ENCODE assay signal across 17 cellular contexts in the genomic region with DNA sequence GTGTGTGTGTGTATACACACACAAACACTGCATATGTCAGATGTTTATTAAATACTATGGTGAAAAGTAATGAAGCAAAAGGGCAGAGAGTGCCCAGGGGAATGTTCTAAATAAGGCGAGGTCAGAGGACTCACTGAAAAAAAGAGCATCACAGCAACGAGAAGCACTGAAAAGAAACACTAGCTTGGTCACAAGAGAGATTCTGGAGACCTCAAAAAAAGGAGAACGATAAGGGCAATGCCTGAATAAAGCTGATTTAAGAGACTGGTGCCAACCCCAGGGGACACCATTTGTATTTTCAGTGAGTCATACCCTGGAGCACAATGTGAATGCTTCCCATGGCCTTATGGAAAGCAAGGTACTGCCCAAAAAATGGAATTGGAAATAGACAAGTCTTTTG. TPM values are rescaled to one million over a fixed set of nuclear protein-coding genes. Genes with fewer than 3 reads are reported as not detected.
DNase-seq lines count a peak whose midpoint lies in the region; ATAC-seq, FAIRE-seq and TF ChIP-seq lines count a peak whose summit lies in the region.
"Had no signal": no experiment of that assay in that cellular context is flagged by ENCODE, and none has a peak within 500 bp of the region (broad histone marks: within the 10 kb centered on the region; RNA-seq: fewer than 3 reads in every experiment).

No MANE protein-coding gene starts in this region.

- dilution Hi-C loops in endothelial cell of umbilical vein (cut with MboI; ENCODE audit: extremely low pct_ligation_motif_present, low sequenced_read_pairs): no loop called here

- H3K4me1 ChIP-seq in endothelial cell of umbilical vein (ENCODE audit: control insufficient read depth, extremely low read depth, insufficient read depth, low read length) (peaks cover 6% of the 10 kb centered on the region), lower lobe of right lung (peaks cover 47% of the 10 kb centered on the region), suprapubic skin (peaks cover 31% of the 10 kb centered on the region), neural progenitor cell (no peaks in the 10 kb centered on the region)

- intact Hi-C loops in endothelial cell of umbilical vein (cut with micrococcal nuclease): no loop called here
- intact Hi-C loops in lower lobe of right lung (cut with DNase I): no loop called here

- POLR2A ChIA-PET in endothelial cell of umbilical vein (lab: Charles Lee): no interaction called here

- H3K27ac Mint-ChIP-seq in neural progenitor cell: no peak overlapping the region

- H3K9me3 Mint-ChIP-seq in neural progenitor cell: peaks cover 2% of the 10 kb centered on the region

- H3K4me3 ChIP-seq in endothelial cell of umbilical vein (replicated peaks in 1 of 3; ENCODE audit: insufficient read depth in 1 of 3, low read depth in 1 of 3, low read length in 3 of 3) (no peak overlapping the region), lower lobe of right lung (no peak overlapping the region), suprapubic skin (no peak overlapping the region), neural progenitor cell (no peak overlapping the region)
- H3K4me3 ChIP-seq: body of pancreas, PC-9 had no signal

- WGBS in suprapubic skin: 56% methylated on average over 3 of the region's 3 CpGs

- H2AFZ ChIP-seq in endothelial cell of umbilical vein (ENCODE audit: low read depth, low read length): no peak overlapping the region
- no peak overlapping the region for H2AFZ ChIP-seq in neural progenitor cell (replicated peaks)
- H2AFZ ChIP-seq: PC-9 had no signal

- H3K4me1 Mint-ChIP-seq in neural progenitor cell: peaks cover 3% of the 10 kb centered on the region

- ATAC-seq in lower lobe of right lung (no peak), HG02642 (IDR thresholded peaks at IDR 0.05; ENCODE audit: poor library complexity, unreplicated experiment) (no peak)
- ATAC-seq: body of pancreas had no signal

- no peak for TF ChIP-seq CTCF in endothelial cell of umbilical vein (IDR thresholded peaks at IDR 0.05; ENCODE audit: extremely low read depth in 1 of 2, insufficient read depth in 1 of 2, low read depth in 1 of 2, low read length in 2 of 2)
- no peak for TF ChIP-seq CTCF in lower lobe of right lung (IDR thresholded peaks at IDR 0.05)
- no peak for TF ChIP-seq CTCF in suprapubic skin (IDR thresholded peaks at IDR 0.05)
- TF ChIP-seq CTCF in neural progenitor cell (IDR thresholded peaks at IDR 0.05): no peak

- H3K4me2 ChIP-seq in endothelial cell of umbilical vein (ENCODE audit: insufficient read depth, low read length) (no peak overlapping the region), neural progenitor cell (no peak overlapping the region)
- H3K4me2 ChIP-seq: PC-9 had no signal

- no peaks in the 10 kb centered on the region for H3K27me3 ChIP-seq in endothelial cell of umbilical vein (ENCODE audit: control insufficient read depth in 2 of 2, insufficient read depth in 2 of 2, low read length in 2 of 2)
- H3K27me3 ChIP-seq in lower lobe of right lung (ENCODE audit: low read depth): no peaks in the 10 kb centered on the region
- no peaks in the 10 kb centered on the region for H3K27me3 ChIP-seq in suprapubic skin
- H3K27me3 ChIP-seq in neural progenitor cell: peaks cover 17% of the 10 kb centered on the region
- H3K27me3 ChIP-seq: body of pancreas had no signal

- H3K36me3 ChIP-seq in endothelial cell of umbilical vein (ENCODE audit: control insufficient read depth in 2 of 2, extremely low read depth in 1 of 2, insufficient read depth in 2 of 2, low read length in 2 of 2) (peaks cover 2 to 16% of the 10 kb centered on the region in 2 experiments), lower lobe of right lung (peaks cover 88% of the 10 kb centered on the region), suprapubic skin (peaks cover 47% of the 10 kb centered on the region), neural progenitor cell (no peaks in the 10 kb centered on the region)

- DNase-seq in RPMI7951 (ENCODE audit: low read depth) (peak; percentile 5), endothelial cell of umbilical vein (ENCODE audit: low read depth, low spot score) (peak; percentile 55), lower lobe of right lung (no peak), suprapubic skin (ENCODE audit: low spot score in 2 of 2) (no peak), neural progenitor cell (ENCODE audit: low spot score) (no peak), anterior cingulate cortex (lab: John Stamatoyannopoulos, UW) (no peak), NCI-H146 (lab: John Stamatoyannopoulos, UW) (no peak)
- DNase-seq: activated effector memory CD4-positive, alpha-beta T cell treated with Interleukin-2 at 50 U/mL for 16 hours; body of pancreas; head of caudate nucleus; NCI-H1694; NCI-H510A treated with DMSO at 0.1 percent for 48 hours; PC-9; stimulated activated CD4-positive, alpha-beta T cell treated with anti-CD3 and anti-CD28 coated beads, Interleukin-12 subunit alpha, Interleukin-12 subunit beta, amount 100 ng/mL, for 4 hours; substantia nigra had no signal

- no peaks in the 10 kb centered on the region for H3K9me1 ChIP-seq in endothelial cell of umbilical vein (replicated peaks; ENCODE audit: control insufficient read depth, extremely low read depth, insufficient read depth, low read length)

- H3K36me3 Mint-ChIP-seq in neural progenitor cell: no peaks in the 10 kb centered on the region

- TF ChIP-seq POLR2A in endothelial cell of umbilical vein (IDR thresholded peaks at IDR 0.05; ENCODE audit: low read depth, low read length) (no peak), suprapubic skin (IDR thresholded peaks at IDR 0.05) (no peak)

- H3K4me3 Mint-ChIP-seq in neural progenitor cell: no peak overlapping the region
- H3K4me3 Mint-ChIP-seq: neural crest cell had no signal

- H3K9ac ChIP-seq in endothelial cell of umbilical vein (replicated peaks; ENCODE audit: extremely low read depth, insufficient read depth, low read length) (no peak overlapping the region), neural progenitor cell (no peak overlapping the region)

- CTCF ChIA-PET in endothelial cell of umbilical vein (lab: Charles Lee): no interaction called here

- H3F3A ChIP-seq in neural progenitor cell (ENCODE audit: low read depth): no peaks in the 10 kb centered on the region

- H3K27ac ChIP-seq in endothelial cell of umbilical vein (ENCODE audit: insufficient read depth, low read depth, low read length) (no peak overlapping the region), lower lobe of right lung (peak overlapping the region; percentile 4), suprapubic skin (peak overlapping the region; percentile 33), neural progenitor cell (no peak overlapping the region)
- H3K27ac ChIP-seq: body of pancreas, PC-9 had no signal

- H3K27me3 Mint-ChIP-seq in neural progenitor cell (ENCODE audit: insufficient read depth, low read depth): no peaks in the 10 kb centered on the region

- no TSS peak for BruUV-seq in endothelial cell of umbilical vein (replicated peaks; lab: Mats Ljungman, UMichigan)

- H3K9me3 ChIP-seq in endothelial cell of umbilical vein (replicated peaks; ENCODE audit: control insufficient read depth, insufficient read depth, low read length): no peaks in the 10 kb centered on the region
- no peaks in the 10 kb centered on the region for H3K9me3 ChIP-seq in lower lobe of right lung
- no peaks in the 10 kb centered on the region for H3K9me3 ChIP-seq in suprapubic skin
- H3K9me3 ChIP-seq in neural progenitor cell (ENCODE audit: low read depth): no peaks in the 10 kb centered on the region
- H3K9me3 ChIP-seq: body of pancreas had no signal

- TF ChIP-seq EP300 in suprapubic skin (IDR thresholded peaks at IDR 0.05): no peak

- no peak for FAIRE-seq in endothelial cell of umbilical vein (lab: Jason Lieb, UNC)

- H4K20me1 ChIP-seq in endothelial cell of umbilical vein (replicated peaks; ENCODE audit: control insufficient read depth, extremely low read depth, insufficient read depth, low read length) (no peaks in the 10 kb centered on the region), neural progenitor cell (ENCODE audit: low read depth) (no peaks in the 10 kb centered on the region)

- H3K79me2 ChIP-seq in endothelial cell of umbilical vein (ENCODE audit: control insufficient read depth, insufficient read depth, low read length) (no peaks in the 10 kb centered on the region), neural progenitor cell (ENCODE audit: low read depth) (no peaks in the 10 kb centered on the region)

TF ChIP-seq in endothelial cell of umbilical vein, 7 proteins besides CTCF, POLR2A, EP300 and RAD21:
- no peak for TF ChIP-seq EZH2 (IDR thresholded peaks at IDR 0.05; ENCODE audit: borderline replicate concordance, low read depth, low read length, severe bottlenecking)
- TF ChIP-seq MYC (IDR thresholded peaks at IDR 0.05; ENCODE audit: low read depth, low read length): no peak
- peak; percentile 13 for TF ChIP-seq FOS (IDR thresholded peaks at IDR 0.05; ENCODE audit: borderline replicate concordance, insufficient read depth, low read length)
- TF ChIP-seq, protein P1, sequence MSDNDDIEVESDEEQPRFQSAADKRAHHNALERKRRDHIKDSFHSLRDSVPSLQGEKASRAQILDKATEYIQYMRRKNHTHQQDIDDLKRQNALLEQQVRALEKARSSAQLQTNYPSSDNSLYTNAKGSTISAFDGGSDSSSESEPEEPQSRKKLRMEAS (IDR thresholded peaks at IDR 0.05; ENCODE audit: insufficient read depth, insufficient read length): no peak
- no peak for TF ChIP-seq GATA2 (IDR thresholded peaks at IDR 0.05; ENCODE audit: insufficient read depth, insufficient read length, low read depth, low read length)
- peak; percentile 11 for TF ChIP-seq JUN (IDR thresholded peaks at IDR 0.05; ENCODE audit: borderline replicate concordance, insufficient read depth, insufficient read length, low read depth)
- TF ChIP-seq POLR2AphosphoS5 (IDR thresholded peaks at IDR 0.05; ENCODE audit: insufficient read depth, low read depth, low read length): no peak

RNA-seq across cellular contexts. Expression of a gene that starts 14.5 kb away (rescaled TPM):
- total RNA-seq in RPMI7951 (2014; rRNA removed; shearing (Covaris generic)): under 0.01 TPM in 1 of 2 replicates, not detected in the other
- total RNA-seq in endothelial cell of umbilical vein (5.7 and 8.5 TPM in 2 replicates), lower lobe of right lung (135 TPM), suprapubic skin (10 to 100 TPM; 17.2 to 33.6 (median 19.6) TPM), neural progenitor cell (ENCODE audit: low replicate concordance) (0.03 TPM in 1 of 2 replicates, not detected in the other)
- 12.2 and 15.1 TPM in 2 replicates for polyA plus RNA-seq in endothelial cell of umbilical vein
- polyA plus RNA-seq in endothelial cell of umbilical vein (2011; cell fraction: cytosol; rRNA removed): 11.3 and 11.8 TPM in 2 replicates
- 16.8 and 17.7 TPM in 2 replicates for polyA plus RNA-seq in endothelial cell of umbilical vein (2011; cell fraction: nucleus; rRNA removed)
- polyA plus RNA-seq in endothelial cell of umbilical vein (2012): 35.3 and 43.0 TPM in 2 replicates
- polyA minus RNA-seq in endothelial cell of umbilical vein: 45.7 and 55.9 TPM in 2 replicates
- polyA minus RNA-seq in endothelial cell of umbilical vein (2011; cell fraction: cytosol; rRNA and poly(A)+ RNA removed): not detected
- polyA minus RNA-seq in endothelial cell of umbilical vein (2011; cell fraction: nucleus; rRNA and poly(A)+ RNA removed): 19.9 and 26.5 TPM in 2 replicates

Comparison
In these comparisons a context has a peak if more than half of its experiments do, and no peak if none do; other contexts are left out.
1. DNase-seq: peak in RPMI7951 (single experiment) and endothelial cell of umbilical vein (single experiment); none in lower lobe of right lung (single experiment), suprapubic skin (0 of 2), neural progenitor cell (single experiment), anterior cingulate cortex (0 of 58) and NCI-H146 (single experiment).
2. H3K27ac ChIP-seq: peak in lower lobe of right lung (single experiment) and suprapubic skin (single experiment); none in endothelial cell of umbilical vein (single experiment) and neural progenitor cell (single experiment).